Comparison of ENCODE assay signal across 1 cellular context in the genomic region with DNA sequence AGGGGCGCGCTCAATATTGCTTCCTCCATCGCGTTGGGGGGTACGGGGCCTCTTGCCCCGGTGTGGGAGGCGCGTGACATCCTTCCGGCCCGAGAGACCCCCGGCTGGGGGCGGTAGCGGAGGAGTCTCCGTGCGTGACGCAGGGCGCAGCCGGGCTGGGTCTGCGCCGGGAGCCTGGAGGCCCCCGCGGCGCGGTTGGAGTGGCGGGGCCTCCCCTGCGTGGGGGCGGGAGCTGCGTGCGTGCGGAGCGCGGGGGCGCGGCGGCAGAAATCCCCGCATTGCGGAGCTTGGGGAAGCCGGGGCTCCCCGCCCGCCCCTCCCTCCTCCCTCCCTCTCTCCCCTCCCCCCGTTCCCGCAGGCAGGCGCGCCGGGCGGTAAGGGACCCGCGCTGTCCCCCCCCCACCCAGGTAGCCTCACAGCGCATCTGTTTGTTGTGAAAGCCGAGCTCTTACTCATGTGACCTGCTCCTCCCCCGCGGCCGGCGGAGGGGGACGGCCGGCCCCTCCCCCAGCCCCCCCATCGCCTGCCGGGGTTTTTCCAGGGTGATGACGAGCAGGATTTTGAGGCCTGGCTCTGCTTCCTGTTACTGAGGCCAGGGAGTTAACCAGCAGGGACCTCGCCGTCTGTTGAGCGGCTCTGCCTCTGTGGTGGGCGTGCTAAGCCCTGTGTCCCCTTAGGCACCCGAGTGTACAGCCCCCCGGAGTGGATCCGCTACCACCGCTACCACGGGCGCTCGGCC.
A peak's percentile ranks its signal among the peaks of the same experiment; 100 is the strongest.
TF ChIP-seq lines count a peak whose summit lies in the region.

No MANE protein-coding gene starts in this region.

TF ChIP-seq in HEK293, 187 proteins besides CTCF, POLR2A, EP300 and RAD21 (continued from another document and continues in another):
- TF ChIP-seq, protein P1, sequence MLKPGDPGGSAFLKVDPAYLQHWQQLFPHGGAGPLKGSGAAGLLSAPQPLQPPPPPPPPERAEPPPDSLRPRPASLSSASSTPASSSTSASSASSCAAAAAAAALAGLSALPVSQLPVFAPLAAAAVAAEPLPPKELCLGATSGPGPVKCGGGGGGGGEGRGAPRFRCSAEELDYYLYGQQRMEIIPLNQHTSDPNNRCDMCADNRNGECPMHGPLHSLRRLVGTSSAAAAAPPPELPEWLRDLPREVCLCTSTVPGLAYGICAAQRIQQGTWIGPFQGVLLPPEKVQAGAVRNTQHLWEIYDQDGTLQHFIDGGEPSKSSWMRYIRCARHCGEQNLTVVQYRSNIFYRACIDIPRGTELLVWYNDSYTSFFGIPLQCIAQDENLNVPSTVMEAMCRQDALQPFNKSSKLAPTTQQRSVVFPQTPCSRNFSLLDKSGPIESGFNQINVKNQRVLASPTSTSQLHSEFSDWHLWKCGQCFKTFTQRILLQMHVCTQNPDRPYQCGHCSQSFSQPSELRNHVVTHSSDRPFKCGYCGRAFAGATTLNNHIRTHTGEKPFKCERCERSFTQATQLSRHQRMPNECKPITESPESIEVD (tag by site-specific recombination; IDR thresholded peaks at IDR 0.05): peak; percentile 20; the same call in 1 of the 2 replicates
- no peak for TF ChIP-seq ZNF138 (tag by site-specific recombination; IDR thresholded peaks at IDR 0.05; ENCODE audit: borderline replicate concordance)
- 0 out of 2 replicates have a peak, but pooled peaks have one; percentile 6 for TF ChIP-seq ZSCAN5A (tag by site-specific recombination; IDR thresholded peaks at IDR 0.05)
- peak; percentile 18; the same call in 1 of the 2 replicates for TF ChIP-seq PATZ1 (tag by site-specific recombination; IDR thresholded peaks at IDR 0.05)
- peak; percentile 52; the same call in 1 of the 2 replicates for TF ChIP-seq ZNF610 (tag by site-specific recombination; IDR thresholded peaks at IDR 0.05; ENCODE audit: borderline replicate concordance)
- peak; percentile 26; the same call in 1 of the 2 replicates for TF ChIP-seq ATF2 (tag by site-specific recombination; IDR thresholded peaks at IDR 0.05; ENCODE audit: low read depth)
- TF ChIP-seq ZSCAN18 (tag by site-specific recombination; IDR thresholded peaks at IDR 0.05): no peak
- no peak; the same call in 1 of the 2 replicates for TF ChIP-seq KLF1 (tag by site-specific recombination; IDR thresholded peaks at IDR 0.05)
- TF ChIP-seq SP3 (tag by site-specific recombination; IDR thresholded peaks at IDR 0.05): peak; percentile 66
- no peak for TF ChIP-seq ZNF155 (tag by site-specific recombination; IDR thresholded peaks at IDR 0.05)
- TF ChIP-seq, protein P2, sequence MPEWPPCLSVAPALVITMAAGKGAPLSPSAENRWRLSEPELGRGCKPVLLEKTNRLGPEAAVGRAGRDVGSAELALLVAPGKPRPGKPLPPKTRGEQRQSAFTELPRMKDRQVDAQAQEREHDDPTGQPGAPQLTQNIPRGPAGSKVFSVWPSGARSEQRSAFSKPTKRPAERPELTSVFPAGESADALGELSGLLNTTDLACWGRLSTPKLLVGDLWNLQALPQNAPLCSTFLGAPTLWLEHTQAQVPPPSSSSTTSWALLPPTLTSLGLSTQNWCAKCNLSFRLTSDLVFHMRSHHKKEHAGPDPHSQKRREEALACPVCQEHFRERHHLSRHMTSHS (tag by site-specific recombination; IDR thresholded peaks at IDR 0.05): no peak
- TF ChIP-seq ZNF704 (tag by site-specific recombination; IDR thresholded peaks at IDR 0.05): no peak
- no peak for TF ChIP-seq YY2 (tag by site-specific recombination; IDR thresholded peaks at IDR 0.05)
- peak; percentile 95 for TF ChIP-seq ZNF398 (tag by site-specific recombination; IDR thresholded peaks at IDR 0.05)
- TF ChIP-seq ZNF24 (tag by site-specific recombination; IDR thresholded peaks at IDR 0.05): no peak; the same call in 1 of the 2 replicates
- TF ChIP-seq ZNF16 (tag by site-specific recombination; IDR thresholded peaks at IDR 0.05; ENCODE audit: low read depth): no peak
- no peak for TF ChIP-seq ZNF747 (tag by site-specific recombination; IDR thresholded peaks at IDR 0.05)
- TF ChIP-seq KLF9 (tag by site-specific recombination; IDR thresholded peaks at IDR 0.05; ENCODE audit: low read depth): peak; percentile 65; the same call in 1 of the 2 replicates
- peak; percentile 77 for TF ChIP-seq KLF8 (tag by site-specific recombination; IDR thresholded peaks at IDR 0.05)
- TF ChIP-seq TSHZ1 (tag by site-specific recombination; IDR thresholded peaks at IDR 0.05; ENCODE audit: borderline replicate concordance): peak; percentile 10; the same call in 1 of the 2 replicates
- TF ChIP-seq ZNF335 (tag by site-specific recombination; conservative IDR thresholded peaks at IDR 0.05): no peak
- TF ChIP-seq ZNF837 (tag by site-specific recombination; IDR thresholded peaks at IDR 0.05): 0 out of 2 replicates have a peak, but pooled peaks have one; percentile 3
- TF ChIP-seq YY1 (tag by site-specific recombination; IDR thresholded peaks at IDR 0.05): no peak
- TF ChIP-seq ZNF777 (tag by site-specific recombination; IDR thresholded peaks at IDR 0.05; ENCODE audit: borderline replicate concordance): no peak; the same call in 1 of the 2 replicates
- TF ChIP-seq ZNF280D (tag by site-specific recombination; IDR thresholded peaks at IDR 0.05): no peak
- no peak for TF ChIP-seq SETDB1 (IDR thresholded peaks at IDR 0.05; ENCODE audit: insufficient read length, low read length)
- 0 out of 2 replicates have a peak, but pooled peaks have one; percentile 30 for TF ChIP-seq ZSCAN30 (tag by site-specific recombination; IDR thresholded peaks at IDR 0.05)
- no peak for TF ChIP-seq HOXC10 (CRISPR knock-in tag; IDR thresholded peaks at IDR 0.05)
- TF ChIP-seq, protein P3, sequence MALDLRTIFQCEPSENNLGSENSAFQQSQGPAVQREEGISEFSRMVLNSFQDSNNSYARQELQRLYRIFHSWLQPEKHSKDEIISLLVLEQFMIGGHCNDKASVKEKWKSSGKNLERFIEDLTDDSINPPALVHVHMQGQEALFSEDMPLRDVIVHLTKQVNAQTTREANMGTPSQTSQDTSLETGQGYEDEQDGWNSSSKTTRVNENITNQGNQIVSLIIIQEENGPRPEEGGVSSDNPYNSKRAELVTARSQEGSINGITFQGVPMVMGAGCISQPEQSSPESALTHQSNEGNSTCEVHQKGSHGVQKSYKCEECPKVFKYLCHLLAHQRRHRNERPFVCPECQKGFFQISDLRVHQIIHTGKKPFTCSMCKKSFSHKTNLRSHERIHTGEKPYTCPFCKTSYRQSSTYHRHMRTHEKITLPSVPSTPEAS (tag by site-specific recombination; IDR thresholded peaks at IDR 0.05): no peak
- no peak for TF ChIP-seq ZNF596 (tag by site-specific recombination; IDR thresholded peaks at IDR 0.05)
